8 cellular contexts compared by ENCODE assay signal in the genomic region with DNA sequence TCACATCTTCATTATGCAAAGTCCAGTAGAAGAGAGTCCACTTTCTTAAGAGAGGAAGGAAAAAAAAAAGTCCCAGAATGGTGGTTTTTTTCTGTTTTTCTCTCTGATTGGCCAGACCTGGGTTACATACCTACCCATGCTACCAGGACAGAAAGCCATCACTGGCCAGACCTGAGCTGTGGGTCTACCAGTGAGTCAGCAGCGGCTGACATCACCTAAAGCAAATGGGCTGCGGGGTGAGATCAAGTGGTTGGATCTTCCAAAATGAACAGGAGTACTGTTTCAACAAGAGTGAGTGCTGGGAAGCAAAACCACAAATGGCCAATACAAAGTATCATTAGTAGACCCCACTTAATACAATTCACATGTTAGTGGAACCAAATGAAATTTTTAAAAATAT. TPM values are rescaled to one million over a fixed set of nuclear protein-coding genes. Genes with fewer than 3 reads are reported as not detected.
A peak's percentile ranks its signal among the peaks of the same experiment; 100 is the strongest.
DNase-seq lines count a peak whose midpoint lies in the region; ATAC-seq and TF ChIP-seq lines count a peak whose summit lies in the region.

No MANE protein-coding gene starts in this region.

- no peak for ATAC-seq in activated CD4-positive, alpha-beta T cell treated with anti-CD3 and anti-CD28 coated beads for 36 hours
- ATAC-seq in GM18517 (IDR thresholded peaks at IDR 0.05; ENCODE audit: unreplicated experiment) = no peak

- no peak overlapping the region for H3K4me3 ChIP-seq in fibroblast of mammary gland (ENCODE audit: control insufficient read depth, low read depth, low read length)
- peak overlapping the region; percentile 48 for H3K4me3 ChIP-seq in retinal pigment epithelial cell (ENCODE audit: low read length)
- H3K4me3 ChIP-seq in esophagus muscularis mucosa = peak overlapping the region in 2 of 4 donors; percentile 54 to 55

- H3K4me1 ChIP-seq in esophagus muscularis mucosa = peaks cover 3 to 16% (median 13%) of the 10 kb centered on the region in 4 donors

- peaks cover 0 to 55% (median 10%) of the 10 kb centered on the region in 4 donors for H3K27me3 ChIP-seq in esophagus muscularis mucosa

- no peak overlapping the region for H3K27ac ChIP-seq in esophagus muscularis mucosa (replicated peaks in 1 of 4)

- no peaks in the 10 kb centered on the region for H3K9me3 ChIP-seq in esophagus muscularis mucosa

- CTCF ChIA-PET in activated CD4-positive, alpha-beta T cell treated with anti-CD3 and anti-CD28 coated beads for 36 hours (lab: Charles Lee) = no interaction called here

- no peaks in the 10 kb centered on the region for H3K36me3 ChIP-seq in esophagus muscularis mucosa

- H3K9me3 Mint-ChIP-seq in activated CD4-positive, alpha-beta T cell treated with anti-CD3 and anti-CD28 coated beads for 36 hours (ENCODE audit: low read depth) = no peaks in the 10 kb centered on the region

- H3K36me3 Mint-ChIP-seq in activated CD4-positive, alpha-beta T cell treated with anti-CD3 and anti-CD28 coated beads for 36 hours (ENCODE audit: low read depth) = no peaks in the 10 kb centered on the region

- WGBS in esophagus muscularis mucosa = 83% methylated on average over 2 of the region's 2 CpGs

- intact Hi-C loops in activated CD4-positive, alpha-beta T cell treated with anti-CD3 and anti-CD28 coated beads for 36 hours (cut with DNase I, micrococcal nuclease) = loop anchor here in 1 of 2 experiments (5.0 to 10.0 kb wide), 2 partner anchors 190 to 588 kb away; no protein-coding TSS in a partner anchor
- intact Hi-C loops in esophagus muscularis mucosa (cut with DNase I) = no loop called here

- no peak for TF ChIP-seq CTCF in fibroblast of mammary gland (conservative IDR thresholded peaks at IDR 0.05; ENCODE audit: control insufficient read depth, insufficient read depth, low read depth, low read length)
- no peak for TF ChIP-seq CTCF in retinal pigment epithelial cell (conservative IDR thresholded peaks at IDR 0.05; ENCODE audit: low read depth, low read length)
- TF ChIP-seq CTCF in esophagus muscularis mucosa (IDR thresholded peaks at IDR 0.05) = no peak

- no peak overlapping the region for H3K27ac Mint-ChIP-seq in activated CD4-positive, alpha-beta T cell treated with anti-CD3 and anti-CD28 coated beads for 36 hours

- no peak for TF ChIP-seq POLR2A in esophagus muscularis mucosa (IDR thresholded peaks at IDR 0.05; ENCODE audit: low read depth)

- H3K27me3 Mint-ChIP-seq in activated CD4-positive, alpha-beta T cell treated with anti-CD3 and anti-CD28 coated beads for 36 hours = peaks cover 21% of the 10 kb centered on the region

- H3K4me3 Mint-ChIP-seq in activated CD4-positive, alpha-beta T cell treated with anti-CD3 and anti-CD28 coated beads for 36 hours = peak overlapping the region; percentile 45

- DNase-seq in activated CD4-positive, alpha-beta T cell treated with anti-CD3 and anti-CD28 coated beads for 36 hours = no peak
- DNase-seq in activated CD4-positive, alpha-beta T cell treated with anti-CD3 and anti-CD28 coated beads for 48 hours = no peak
- DNase-seq in NCI-H69 (lab: John Stamatoyannopoulos, UW) = peak; percentile 48
- DNase-seq in fibroblast of mammary gland (ENCODE audit: low read depth) = peak; percentile 10
- no peak for DNase-seq in retinal pigment epithelial cell (ENCODE audit: low read depth)
- DNase-seq in DMS79 (lab: John Stamatoyannopoulos, UW) = no peak
- no peak for DNase-seq in esophagus muscularis mucosa (ENCODE audit: extremely low spot score)

- POLR2A ChIA-PET in activated CD4-positive, alpha-beta T cell treated with anti-CD3 and anti-CD28 coated beads for 36 hours (lab: Charles Lee) = no interaction called here

- TF ChIP-seq EP300 in esophagus muscularis mucosa (IDR thresholded peaks at IDR 0.05) = no peak

- peaks cover 7% of the 10 kb centered on the region for H3K4me1 Mint-ChIP-seq in activated CD4-positive, alpha-beta T cell treated with anti-CD3 and anti-CD28 coated beads for 36 hours

RNA-seq across cellular contexts. Expression of gene NDST3, which starts 1.6 kb away (rescaled TPM):
- total RNA-seq in activated CD4-positive, alpha-beta T cell treated with anti-CD3 and anti-CD28 coated beads for 36 hours = not detected
- under 1 TPM in 1 of 4 donors, not detected in 3; under 0.01 TPM for total RNA-seq in esophagus muscularis mucosa

Comparison
In these comparisons a context has a peak if more than half of its experiments do, and no peak if none do; other contexts are left out.
1. DNase-seq: peak in NCI-H69 (single experiment) and fibroblast of mammary gland (single experiment); none in activated CD4-positive, alpha-beta T cell treated with anti-CD3 and anti-CD28 coated beads for 36 hours (single experiment), activated CD4-positive, alpha-beta T cell treated with anti-CD3 and anti-CD28 coated beads for 48 hours (single experiment), retinal pigment epithelial cell (single experiment), DMS79 (single experiment) and esophagus muscularis mucosa (single experiment).